1 cellular context compared by ENCODE assay signal in the genomic region with DNA sequence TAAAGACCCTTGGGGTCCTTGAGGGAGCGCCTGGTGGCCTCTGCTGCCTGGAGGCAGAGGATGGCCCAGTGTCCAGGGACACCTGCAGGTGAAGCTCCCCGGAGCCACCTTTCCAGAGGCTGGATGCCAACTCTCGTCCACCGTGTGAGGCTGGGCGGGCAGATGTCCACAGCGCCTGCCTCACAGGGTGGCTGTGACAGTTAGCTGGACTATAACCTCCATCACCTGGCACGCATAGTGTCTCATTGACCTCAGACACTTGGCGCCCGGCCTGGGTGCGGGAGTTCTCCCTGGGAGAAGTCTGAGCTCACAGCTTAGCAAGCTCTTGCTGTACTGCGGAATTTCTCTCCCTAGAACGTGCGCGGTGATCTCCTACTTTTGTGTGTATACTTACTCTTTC.
TF ChIP-seq lines count a peak whose summit lies in the region.

No MANE protein-coding gene starts in this region.

TF ChIP-seq in HepG2, 621 proteins besides CTCF, POLR2A, EP300 and RAD21:
- TF ChIP-seq, protein P1, sequence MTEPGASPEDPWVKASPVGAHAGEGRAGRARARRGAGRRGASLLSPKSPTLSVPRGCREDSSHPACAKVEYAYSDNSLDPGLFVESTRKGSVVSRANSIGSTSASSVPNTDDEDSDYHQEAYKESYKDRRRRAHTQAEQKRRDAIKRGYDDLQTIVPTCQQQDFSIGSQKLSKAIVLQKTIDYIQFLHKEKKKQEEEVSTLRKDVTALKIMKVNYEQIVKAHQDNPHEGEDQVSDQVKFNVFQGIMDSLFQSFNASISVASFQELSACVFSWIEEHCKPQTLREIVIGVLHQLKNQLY (CRISPR knock-in tag; IDR thresholded peaks at IDR 0.05), result no peak
- TF ChIP-seq ZNF776 (CRISPR knock-in tag; IDR thresholded peaks at IDR 0.05), result no peak
- TF ChIP-seq, protein P2, sequence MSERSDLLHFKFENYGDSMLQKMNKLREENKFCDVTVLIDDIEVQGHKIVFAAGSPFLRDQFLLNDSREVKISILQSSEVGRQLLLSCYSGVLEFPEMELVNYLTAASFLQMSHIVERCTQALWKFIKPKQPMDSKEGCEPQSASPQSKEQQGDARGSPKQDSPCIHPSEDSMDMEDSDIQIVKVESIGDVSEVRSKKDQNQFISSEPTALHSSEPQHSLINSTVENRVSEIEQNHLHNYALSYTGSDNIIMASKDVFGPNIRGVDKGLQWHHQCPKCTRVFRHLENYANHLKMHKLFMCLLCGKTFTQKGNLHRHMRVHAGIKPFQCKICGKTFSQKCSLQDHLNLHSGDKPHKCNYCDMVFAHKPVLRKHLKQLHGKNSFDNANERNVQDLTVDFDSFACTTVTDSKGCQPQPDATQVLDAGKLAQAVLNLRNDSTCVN (CRISPR knock-in tag; IDR thresholded peaks at IDR 0.05; ENCODE audit: borderline replicate concordance), result no peak
- peak; percentile 40 for TF ChIP-seq ZBTB33 (CRISPR knock-in tag; IDR thresholded peaks at IDR 0.05)
- TF ChIP-seq ZNF329 (CRISPR knock-in tag; IDR thresholded peaks at IDR 0.05; ENCODE audit: low read depth), result no peak
